Comparison of ENCODE assay signal across 24 cellular contexts in the genomic region with DNA sequence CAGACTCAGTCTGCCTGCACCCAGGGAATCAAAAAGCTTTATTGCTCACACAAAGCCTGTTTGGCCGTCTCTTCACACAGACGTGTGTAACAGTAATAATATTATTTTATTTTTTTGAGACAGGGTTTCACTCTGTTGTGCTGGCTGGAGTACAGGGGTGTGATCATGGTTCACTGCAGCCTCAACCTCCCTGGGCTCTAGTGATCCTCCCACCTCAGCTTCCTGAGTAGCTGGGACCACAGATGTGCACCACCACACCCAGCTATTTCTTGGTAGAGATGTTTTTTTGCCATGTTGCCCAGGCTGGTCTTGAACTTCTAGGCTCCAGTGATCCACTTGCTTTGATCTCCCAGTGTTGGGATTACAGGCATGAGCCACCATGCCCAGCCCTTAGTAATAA.
DNase-seq lines count a peak whose midpoint lies in the region; ATAC-seq and TF ChIP-seq lines count a peak whose summit lies in the region.
"Had no signal": no experiment of that assay in that cellular context is flagged by ENCODE, and none has a peak within 500 bp of the region (broad histone marks: within the 10 kb centered on the region; RNA-seq: fewer than 3 reads in every experiment).

No MANE protein-coding gene starts in this region.

- H3K4me2 ChIP-seq in PC-9 = no peak overlapping the region

- H3K27ac ChIP-seq in CD4-positive, alpha-beta memory T cell (ENCODE audit: low read depth, low read length) = no peak overlapping the region
- H3K27ac ChIP-seq in naive thymus-derived CD4-positive, alpha-beta T cell (ENCODE audit: low read depth, low read length) = no peak overlapping the region
- no peak overlapping the region for H3K27ac ChIP-seq in PC-9

- POLR2A ChIA-PET in activated CD4-positive, alpha-beta memory T cell treated with anti-CD3 and anti-CD28 coated beads, Interleukin-2, amount 10 ng/mL, durations not matched to agents 7 days and 5 days (lab: Charles Lee) = interaction anchor here (0.6 to 0.9 kb wide), 3 partner anchors 12 to 15 kb away, joined by 3 read pairs; no protein-coding TSS in a partner anchor
- POLR2A ChIA-PET in activated CD4-positive, alpha-beta memory T cell treated with anti-CD3 and anti-CD28 coated beads for 36 hours (lab: Charles Lee) = no interaction called here
- POLR2A ChIA-PET in CD4-positive, alpha-beta memory T cell (lab: Charles Lee; ENCODE audit: partially characterized antibody) = interaction anchor here (1.7 kb wide), 1 partner anchor 243 kb away, joined by 5 read pairs; no protein-coding TSS in a partner anchor
- POLR2A ChIA-PET in activated CD8-positive, alpha-beta T cell treated with anti-CD3 and anti-CD28 coated beads for 36 hours (lab: Charles Lee) = interaction anchor here (0.6 kb wide), 1 partner anchor 51 kb away, joined by 3 read pairs; no protein-coding TSS in a partner anchor
- POLR2A ChIA-PET in naive thymus-derived CD4-positive, alpha-beta T cell (lab: Charles Lee) = interaction anchor here (0.7 to 1.6 kb wide), 4 partner anchors 13 to 291 kb away, joined by 3 to 7 read pairs (median 4); partner anchors contain the start of gene TESPA1
- POLR2A ChIA-PET in PC-9 (lab: Charles Lee; ENCODE audit: unreplicated experiment) = no interaction called here

- H3F3A ChIP-seq in PC-9 (ENCODE audit: insufficient read depth, low read depth) = no peaks in the 10 kb centered on the region

- no TSS peak for BruUV-seq in PC-9 (replicated peaks; lab: Mats Ljungman, UMichigan)

- H3K4me3 Mint-ChIP-seq in activated CD4-positive, alpha-beta memory T cell treated with anti-CD3 and anti-CD28 coated beads, Interleukin-2, amount 10 ng/mL, durations not matched to agents 7 days and 5 days = no peak overlapping the region
- H3K4me3 Mint-ChIP-seq in activated CD4-positive, alpha-beta memory T cell treated with anti-CD3 and anti-CD28 coated beads for 36 hours = no peak overlapping the region
- peak overlapping the region in 6 of 8 donors; percentile 6 to 75 (median 25) for H3K4me3 Mint-ChIP-seq in CD4-positive, alpha-beta memory T cell
- no peak overlapping the region for H3K4me3 Mint-ChIP-seq in activated CD8-positive, alpha-beta T cell treated with anti-CD3 and anti-CD28 coated beads for 36 hours
- H3K4me3 Mint-ChIP-seq in naive thymus-derived CD4-positive, alpha-beta T cell = peak overlapping the region in 9 of 10 donors; percentile 2 to 52 (median 42)
- H3K4me3 Mint-ChIP-seq: CD14-positive monocyte, H9, HFFc6 had no signal

- peaks cover 5% of the 10 kb centered on the region for H3K27me3 Mint-ChIP-seq in activated CD4-positive, alpha-beta memory T cell treated with anti-CD3 and anti-CD28 coated beads, Interleukin-2, amount 10 ng/mL, durations not matched to agents 7 days and 5 days
- H3K27me3 Mint-ChIP-seq in activated CD4-positive, alpha-beta memory T cell treated with anti-CD3 and anti-CD28 coated beads for 36 hours = no peaks in the 10 kb centered on the region
- no peaks in the 10 kb centered on the region for H3K27me3 Mint-ChIP-seq in CD4-positive, alpha-beta memory T cell
- H3K27me3 Mint-ChIP-seq in activated CD8-positive, alpha-beta T cell treated with anti-CD3 and anti-CD28 coated beads for 36 hours = no peaks in the 10 kb centered on the region
- H3K27me3 Mint-ChIP-seq in naive thymus-derived CD4-positive, alpha-beta T cell = peaks cover 0 to 19% (median 0%) of the 10 kb centered on the region in 5 donors

- no peaks in the 10 kb centered on the region for H4K20me1 ChIP-seq in PC-9 (ENCODE audit: insufficient read depth)

- H3K36me3 ChIP-seq in CD4-positive, alpha-beta memory T cell (ENCODE audit: insufficient read depth, low read length) = no peaks in the 10 kb centered on the region
- no peaks in the 10 kb centered on the region for H3K36me3 ChIP-seq in naive thymus-derived CD4-positive, alpha-beta T cell (ENCODE audit: control insufficient read depth in 2 of 3, insufficient read depth in 3 of 3, low read length in 3 of 3)
- no peaks in the 10 kb centered on the region for H3K36me3 ChIP-seq in PC-9 (ENCODE audit: low read depth)

- no peaks in the 10 kb centered on the region for H3K27me3 ChIP-seq in CD4-positive, alpha-beta memory T cell (ENCODE audit: insufficient read depth, low read length)
- H3K27me3 ChIP-seq in naive thymus-derived CD4-positive, alpha-beta T cell (ENCODE audit: control insufficient read depth in 2 of 2, insufficient read depth in 2 of 2, low read length in 2 of 2) = no peaks in the 10 kb centered on the region
- H3K27me3 ChIP-seq in PC-9 (ENCODE audit: insufficient read depth, low read depth) = peaks cover 12% of the 10 kb centered on the region; the same call in 1 of the 2 replicates

- H3K9me2 ChIP-seq in PC-9 (ENCODE audit: insufficient read depth) = no peaks in the 10 kb centered on the region

- H3K27ac Mint-ChIP-seq in activated CD4-positive, alpha-beta memory T cell treated with anti-CD3 and anti-CD28 coated beads, Interleukin-2, amount 10 ng/mL, durations not matched to agents 7 days and 5 days = peak overlapping the region; percentile 79
- no peak overlapping the region for H3K27ac Mint-ChIP-seq in activated CD4-positive, alpha-beta memory T cell treated with anti-CD3 and anti-CD28 coated beads for 36 hours
- peak overlapping the region; percentile 25 to 82 (median 66) for H3K27ac Mint-ChIP-seq in CD4-positive, alpha-beta memory T cell
- peak overlapping the region; percentile 7 for H3K27ac Mint-ChIP-seq in activated CD8-positive, alpha-beta T cell treated with anti-CD3 and anti-CD28 coated beads for 36 hours
- peak overlapping the region in 8 of 9 donors; percentile 12 to 82 (median 70) for H3K27ac Mint-ChIP-seq in naive thymus-derived CD4-positive, alpha-beta T cell
- H3K27ac Mint-ChIP-seq: CD14-positive monocyte, H9, HFFc6 had no signal

- DNase-seq in activated CD4-positive, alpha-beta memory T cell treated with anti-CD3 and anti-CD28 coated beads, Interleukin-2, amount 10 ng/mL, durations not matched to agents 7 days and 5 days = peak; percentile 46
- DNase-seq in activated CD4-positive, alpha-beta memory T cell treated with anti-CD3 and anti-CD28 coated beads for 36 hours = no peak
- peak in 1 of 5 donors; percentile 6 for DNase-seq in CD4-positive, alpha-beta memory T cell
- DNase-seq in activated CD8-positive, alpha-beta T cell treated with anti-CD3 and anti-CD28 coated beads for 36 hours = no peak
- DNase-seq in naive thymus-derived CD4-positive, alpha-beta T cell = no peak
- DNase-seq in PC-9 (no peak), middle frontal gyrus (ENCODE audit: extremely low spot score, low spot score) (no peak)
- DNase-seq: AML-193; Caco-2; DMS 273 treated with DMSO at 0.1 percent for 48 hours; DMS79 treated with DMSO at 0.1 percent for 48 hours; H9; HFFc6; Kasumi-1; NCI-H1694; NCI-H2081; NCI-H2171; NCI-H345; NCI-H524; NCI-H774; NK-92 treated with Interleukin-12 subunit alpha and Interleukin-12 subunit beta, amount 100 ng/mL, for 24 hours had no signal

- intact Hi-C loops in activated CD4-positive, alpha-beta memory T cell treated with anti-CD3 and anti-CD28 coated beads for 36 hours (cut with micrococcal nuclease) = no loop called here
- intact Hi-C loops in CD4-positive, alpha-beta memory T cell (cut with micrococcal nuclease) = no loop called here
- intact Hi-C loops in activated CD8-positive, alpha-beta T cell treated with anti-CD3 and anti-CD28 coated beads for 36 hours (cut with micrococcal nuclease) = no loop called here
- intact Hi-C loops in naive thymus-derived CD4-positive, alpha-beta T cell (cut with micrococcal nuclease) = no loop called here
- intact Hi-C loops in PC-9 (cut with micrococcal nuclease; ENCODE audit: unreplicated experiment) = no loop called here

- H3K79me2 ChIP-seq in PC-9 (ENCODE audit: low read depth) = no peaks in the 10 kb centered on the region

- no peak overlapping the region for H2AFZ ChIP-seq in PC-9

- H3K9me3 Mint-ChIP-seq in activated CD4-positive, alpha-beta memory T cell treated with anti-CD3 and anti-CD28 coated beads, Interleukin-2, amount 10 ng/mL, durations not matched to agents 7 days and 5 days = peaks cover 14% of the 10 kb centered on the region
- peaks cover 11% of the 10 kb centered on the region for H3K9me3 Mint-ChIP-seq in activated CD4-positive, alpha-beta memory T cell treated with anti-CD3 and anti-CD28 coated beads for 36 hours
- peaks cover 3 to 42% (median 28%) of the 10 kb centered on the region in 8 donors for H3K9me3 Mint-ChIP-seq in CD4-positive, alpha-beta memory T cell
- peaks cover 10% of the 10 kb centered on the region for H3K9me3 Mint-ChIP-seq in activated CD8-positive, alpha-beta T cell treated with anti-CD3 and anti-CD28 coated beads for 36 hours
- H3K9me3 Mint-ChIP-seq in naive thymus-derived CD4-positive, alpha-beta T cell = peaks cover 0 to 32% (median 10%) of the 10 kb centered on the region in 11 donors
- H3K9me3 Mint-ChIP-seq: HFFc6 had no signal

- H3K4me1 ChIP-seq in CD4-positive, alpha-beta memory T cell (ENCODE audit: insufficient read depth, low read length) = peaks cover 46% of the 10 kb centered on the region
- H3K4me1 ChIP-seq in naive thymus-derived CD4-positive, alpha-beta T cell (ENCODE audit: control insufficient read depth in 2 of 2, insufficient read depth in 2 of 2, low read length in 2 of 2) = peaks cover 25 to 32% of the 10 kb centered on the region in 2 donors
- no peaks in the 10 kb centered on the region for H3K4me1 ChIP-seq in PC-9 (replicated peaks; ENCODE audit: insufficient read depth)
- H3K4me1 ChIP-seq: Caco-2 had no signal

- ATAC-seq in activated CD8-positive, alpha-beta T cell treated with anti-CD3 and anti-CD28 coated beads for 36 hours = no peak
- no peak for ATAC-seq in naive thymus-derived CD4-positive, alpha-beta T cell
- no peak for ATAC-seq in GM21423 (IDR thresholded peaks at IDR 0.05; ENCODE audit: unreplicated experiment)
- ATAC-seq: Panc1 had no signal

- TF ChIP-seq CTCF in activated CD8-positive, alpha-beta T cell treated with anti-CD3 and anti-CD28 coated beads for 36 hours (IDR thresholded peaks at IDR 0.05) = no peak
- TF ChIP-seq CTCF in PC-9 (conservative IDR thresholded peaks at IDR 0.05) = no peak

- CTCF ChIA-PET in activated CD4-positive, alpha-beta memory T cell treated with anti-CD3 and anti-CD28 coated beads, Interleukin-2, amount 10 ng/mL, durations not matched to agents 7 days and 5 days (lab: Charles Lee) = interaction anchor here (1.1 to 2.9 kb wide), 3 partner anchors 12 to 23 kb away, joined by 4 to 16 read pairs (median 8); no protein-coding TSS in a partner anchor
- CTCF ChIA-PET in activated CD4-positive, alpha-beta memory T cell treated with anti-CD3 and anti-CD28 coated beads for 36 hours (lab: Charles Lee) = interaction anchor here (3.4 to 3.8 kb wide), 2 partner anchors 12 to 13 kb away, joined by 18 read pairs; no protein-coding TSS in a partner anchor
- CTCF ChIA-PET in CD4-positive, alpha-beta memory T cell (lab: Charles Lee; ENCODE audit: partially characterized antibody) = interaction anchor here (1.0 to 2.9 kb wide), 5 partner anchors 12 to 336 kb away, joined by 3 to 17 read pairs (median 4); no protein-coding TSS in a partner anchor
- CTCF ChIA-PET in activated CD8-positive, alpha-beta T cell treated with anti-CD3 and anti-CD28 coated beads for 36 hours (lab: Charles Lee) = interaction anchor here (1.0 to 2.8 kb wide), 4 partner anchors 12 to 336 kb away, joined by 3 to 19 read pairs (median 12); no protein-coding TSS in a partner anchor
- CTCF ChIA-PET in naive thymus-derived CD4-positive, alpha-beta T cell (lab: Charles Lee) = interaction anchor here (0.7 to 2.2 kb wide), 7 partner anchors 12 to 335 kb away, joined by 3 to 6 read pairs (median 3); no protein-coding TSS in a partner anchor
- CTCF ChIA-PET in PC-9 (lab: Charles Lee) = no interaction called here

- no peaks in the 10 kb centered on the region for H3K9me3 ChIP-seq in CD4-positive, alpha-beta memory T cell (ENCODE audit: control insufficient read depth in 1 of 2, low read length in 2 of 2)
- no peaks in the 10 kb centered on the region for H3K9me3 ChIP-seq in naive thymus-derived CD4-positive, alpha-beta T cell (ENCODE audit: control insufficient read depth in 2 of 3, low read length in 3 of 3)
- no peaks in the 10 kb centered on the region for H3K9me3 ChIP-seq in PC-9 (ENCODE audit: insufficient read depth, low read depth)
- H3K9me3 ChIP-seq: Caco-2 had no signal

- peaks cover 30% of the 10 kb centered on the region for H3K36me3 Mint-ChIP-seq in activated CD4-positive, alpha-beta memory T cell treated with anti-CD3 and anti-CD28 coated beads, Interleukin-2, amount 10 ng/mL, durations not matched to agents 7 days and 5 days (ENCODE audit: low read depth)
- H3K36me3 Mint-ChIP-seq in activated CD4-positive, alpha-beta memory T cell treated with anti-CD3 and anti-CD28 coated beads for 36 hours = peaks cover 4% of the 10 kb centered on the region
- H3K36me3 Mint-ChIP-seq in CD4-positive, alpha-beta memory T cell = peaks cover 19 to 27% of the 10 kb centered on the region in 2 donors
- peaks cover 7% of the 10 kb centered on the region for H3K36me3 Mint-ChIP-seq in activated CD8-positive, alpha-beta T cell treated with anti-CD3 and anti-CD28 coated beads for 36 hours (ENCODE audit: low read depth)
- peaks cover 0 to 43% (median 8%) of the 10 kb centered on the region in 5 donors for H3K36me3 Mint-ChIP-seq in naive thymus-derived CD4-positive, alpha-beta T cell
- H3K36me3 Mint-ChIP-seq: CD14-positive monocyte had no signal

- no peak overlapping the region for H3K4me3 ChIP-seq in CD4-positive, alpha-beta memory T cell (ENCODE audit: low read length in 2 of 2)
- H3K4me3 ChIP-seq in naive thymus-derived CD4-positive, alpha-beta T cell (ENCODE audit: low read length) = no peak overlapping the region
- no peak overlapping the region for H3K4me3 ChIP-seq in PC-9

- H3K4me1 Mint-ChIP-seq in activated CD4-positive, alpha-beta memory T cell treated with anti-CD3 and anti-CD28 coated beads, Interleukin-2, amount 10 ng/mL, durations not matched to agents 7 days and 5 days = peaks cover 58% of the 10 kb centered on the region
- peaks cover 45% of the 10 kb centered on the region for H3K4me1 Mint-ChIP-seq in activated CD4-positive, alpha-beta memory T cell treated with anti-CD3 and anti-CD28 coated beads for 36 hours (ENCODE audit: low read depth)
- peaks cover 37 to 75% (median 48%) of the 10 kb centered on the region in 4 donors for H3K4me1 Mint-ChIP-seq in CD4-positive, alpha-beta memory T cell
- H3K4me1 Mint-ChIP-seq in activated CD8-positive, alpha-beta T cell treated with anti-CD3 and anti-CD28 coated beads for 36 hours (ENCODE audit: low read depth) = peaks cover 35% of the 10 kb centered on the region
- peaks cover 19 to 68% (median 56%) of the 10 kb centered on the region in 7 donors for H3K4me1 Mint-ChIP-seq in naive thymus-derived CD4-positive, alpha-beta T cell
- H3K4me1 Mint-ChIP-seq: CD14-positive monocyte had no signal

Comparison
In these comparisons a context has a peak if more than half of its experiments do, and no peak if none do; other contexts are left out.
1. POLR2A ChIA-PET loops: an anchor here in activated CD4-positive, alpha-beta memory T cell treated with anti-CD3 and anti-CD28 coated beads, Interleukin-2, amount 10 ng/mL, durations not matched to agents 7 days and 5 days (0.6 to 0.9 kb wide), CD4-positive, alpha-beta memory T cell (1.7 kb wide), activated CD8-positive, alpha-beta T cell treated with anti-CD3 and anti-CD28 coated beads for 36 hours (0.6 kb wide) and naive thymus-derived CD4-positive, alpha-beta T cell (0.7 to 1.6 kb wide); none called in activated CD4-positive, alpha-beta memory T cell treated with anti-CD3 and anti-CD28 coated beads for 36 hours and PC-9.
2. H3K4me3 Mint-ChIP-seq: peak in CD4-positive, alpha-beta memory T cell (6 of 8) and naive thymus-derived CD4-positive, alpha-beta T cell (9 of 10); none in activated CD4-positive, alpha-beta memory T cell treated with anti-CD3 and anti-CD28 coated beads, Interleukin-2, amount 10 ng/mL, durations not matched to agents 7 days and 5 days (single experiment), activated CD4-positive, alpha-beta memory T cell treated with anti-CD3 and anti-CD28 coated beads for 36 hours (single experiment) and activated CD8-positive, alpha-beta T cell treated with anti-CD3 and anti-CD28 coated beads for 36 hours (single experiment).